20 cellular contexts compared by ENCODE assay signal in genomic region chr4:107733431-107733925, GRCh38. TPM values are rescaled to one million over a fixed set of nuclear protein-coding genes. Genes with fewer than 3 reads are reported as not detected.
A peak's percentile ranks its signal among the peaks of the same experiment; 100 is the strongest.
DNase-seq lines count a peak whose midpoint lies in the region; ATAC-seq and TF ChIP-seq lines count a peak whose summit lies in the region.
"Had no signal": no experiment of that assay in that cellular context is flagged by ENCODE, and none has a peak within 500 bp of the region (broad histone marks: within the 10 kb centered on the region; RNA-seq: fewer than 3 reads in every experiment).

No MANE protein-coding gene starts in this region.

- no peak for ATAC-seq in activated T-cell treated with anti-CD3 and anti-CD28 coated beads, Interleukin-2, amount 50 U/mL, for 72 hours (replicated peaks in 1 of 2)
- ATAC-seq in HG02981 (IDR thresholded peaks at IDR 0.05; ENCODE audit: unreplicated experiment) (no peak), GM18502 (IDR thresholded peaks at IDR 0.05; ENCODE audit: poor library complexity, unreplicated experiment) (no peak)
- ATAC-seq: body of pancreas, PC-3 had no signal

- H3K36me3 Mint-ChIP-seq in activated T-cell treated with anti-CD3 and anti-CD28 coated beads, Interleukin-2, amount 50 U/mL, for 72 hours (ENCODE audit: insufficient read depth in 2 of 2): no peaks in the 10 kb centered on the region
- no peaks in the 10 kb centered on the region for H3K36me3 Mint-ChIP-seq in type B pancreatic cell
- H3K36me3 Mint-ChIP-seq: activated naive CD8-positive, alpha-beta T cell treated with anti-CD3 and anti-CD28 coated beads, Interleukin-2, amount 10 ng/mL, durations not matched to agents 7 days and 5 days; memory B cell had no signal

- H3K27ac Mint-ChIP-seq in activated T-cell treated with anti-CD3 and anti-CD28 coated beads, Interleukin-2, amount 50 U/mL, for 72 hours: peak overlapping the region; percentile 40
- no peak overlapping the region for H3K27ac Mint-ChIP-seq in type B pancreatic cell
- H3K27ac Mint-ChIP-seq: activated naive CD8-positive, alpha-beta T cell treated with anti-CD3 and anti-CD28 coated beads, Interleukin-2, amount 10 ng/mL, durations not matched to agents 7 days and 5 days; memory B cell had no signal

- H3K4me1 Mint-ChIP-seq in activated T-cell treated with anti-CD3 and anti-CD28 coated beads, Interleukin-2, amount 50 U/mL, for 72 hours (ENCODE audit: low read depth): no peaks in the 10 kb centered on the region
- peaks cover 28% of the 10 kb centered on the region for H3K4me1 Mint-ChIP-seq in type B pancreatic cell (ENCODE audit: unreplicated experiment)
- H3K4me1 Mint-ChIP-seq: activated naive CD8-positive, alpha-beta T cell treated with anti-CD3 and anti-CD28 coated beads, Interleukin-2, amount 10 ng/mL, durations not matched to agents 7 days and 5 days; memory B cell; neural crest cell had no signal

- no peaks in the 10 kb centered on the region for H3K27me3 Mint-ChIP-seq in activated T-cell treated with anti-CD3 and anti-CD28 coated beads, Interleukin-2, amount 50 U/mL, for 72 hours (ENCODE audit: low read depth)
- H3K27me3 Mint-ChIP-seq in type B pancreatic cell: peaks cover 4% of the 10 kb centered on the region

- H3K9me3 Mint-ChIP-seq in activated T-cell treated with anti-CD3 and anti-CD28 coated beads, Interleukin-2, amount 50 U/mL, for 72 hours: no peaks in the 10 kb centered on the region
- no peaks in the 10 kb centered on the region for H3K9me3 Mint-ChIP-seq in type B pancreatic cell
- H3K9me3 Mint-ChIP-seq: activated naive CD8-positive, alpha-beta T cell treated with anti-CD3 and anti-CD28 coated beads, Interleukin-2, amount 10 ng/mL, durations not matched to agents 7 days and 5 days; memory B cell; neural crest cell had no signal

- no peak for DNase-seq in activated T-cell treated with anti-CD3 and anti-CD28 coated beads, Interleukin-2, amount 50 U/mL, for 72 hours
- DNase-seq in activated T-cell treated with anti-CD3 and anti-CD28 coated beads, Interleukin-2, amount 50 U/mL, for 1 hour: no peak
- DNase-seq in NCI-H748 treated with DMSO at 0.1 percent for 48 hours (lab: John Stamatoyannopoulos, UW): peak; percentile 21
- DNase-seq in fibroblast of gingiva (ENCODE audit: low read depth): peak; percentile 25
- DNase-seq in type B pancreatic cell (ENCODE audit: extremely low spot score, unreplicated experiment): no peak
- DNase-seq in NAMALWA (ENCODE audit: low spot score): no peak
- DNase-seq: activated CD8-positive, alpha-beta memory T cell treated with anti-CD3 and anti-CD28 coated beads for 24 hours; activated naive CD8-positive, alpha-beta T cell treated with anti-CD3 and anti-CD28 coated beads, Interleukin-2, amount 10 ng/mL, durations not matched to agents 7 days and 5 days; body of pancreas; cortex of kidney; GDM1; hypothalamus; kidney; NCI-H526 treated with DMSO at 0.1 percent for 48 hours; T-helper 2 cell had no signal

- H3K4me3 Mint-ChIP-seq in activated T-cell treated with anti-CD3 and anti-CD28 coated beads, Interleukin-2, amount 50 U/mL, for 72 hours: no peak overlapping the region
- H3K4me3 Mint-ChIP-seq in type B pancreatic cell: peak overlapping the region; percentile 1
- H3K4me3 Mint-ChIP-seq: activated naive CD8-positive, alpha-beta T cell treated with anti-CD3 and anti-CD28 coated beads, Interleukin-2, amount 10 ng/mL, durations not matched to agents 7 days and 5 days; memory B cell; neural crest cell had no signal

- no peak for TF ChIP-seq CTCF in type B pancreatic cell (conservative IDR thresholded peaks at IDR 0.05)

RNA-seq across cellular contexts. Expression of gene PAPSS1, which starts 13.4 kb away (rescaled TPM):
- total RNA-seq in activated T-cell treated with anti-CD3 and anti-CD28 coated beads, Interleukin-2, amount 50 U/mL, for 72 hours: 10 to 100 TPM; 31.6 to 33.2 TPM
- total RNA-seq in type B pancreatic cell (ENCODE audit: low replicate concordance): 67.9 and 82.0 TPM in 2 replicates

Comparison
In these comparisons a context has a peak if more than half of its experiments do, and no peak if none do; other contexts are left out.
1. DNase-seq: peak in NCI-H748 treated with DMSO at 0.1 percent for 48 hours (single experiment) and fibroblast of gingiva (single experiment); none in activated T-cell treated with anti-CD3 and anti-CD28 coated beads, Interleukin-2, amount 50 U/mL, for 72 hours (0 of 2), activated T-cell treated with anti-CD3 and anti-CD28 coated beads, Interleukin-2, amount 50 U/mL, for 1 hour (single experiment), type B pancreatic cell (single experiment) and NAMALWA (single experiment).